Comparison of ENCODE assay signal across 5 cellular contexts in the genomic region with DNA sequence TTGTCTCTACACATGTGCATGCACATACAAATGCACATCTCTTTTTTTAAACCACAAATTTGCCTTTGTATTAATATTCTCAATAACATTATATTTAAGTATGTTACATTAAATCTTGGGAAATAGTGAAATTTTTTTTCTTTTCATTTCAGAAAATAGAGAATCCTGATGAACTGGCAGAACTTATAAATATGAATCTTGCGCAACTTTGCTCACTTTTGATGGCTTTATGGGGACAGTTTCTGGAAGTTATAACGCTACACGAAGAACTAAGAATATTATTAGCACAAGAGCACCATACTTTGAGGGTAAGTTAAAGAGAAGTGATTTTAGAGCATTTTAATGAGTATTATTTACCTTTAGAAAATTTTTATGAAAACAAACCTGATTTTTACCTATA.
"Had no signal": no experiment of that assay in that cellular context is flagged by ENCODE, and none has a peak within 500 bp of the region (broad histone marks: within the 10 kb centered on the region; RNA-seq: fewer than 3 reads in every experiment).

No MANE protein-coding gene starts in this region.

- FAIRE-seq: HTR-8/SVneo had no signal

- H3K27ac Mint-ChIP-seq: GM23338, H9 had no signal

- DNase-seq: H9, HCEC 1CT, KG1 had no signal

- H3K4me3 Mint-ChIP-seq: GM23338, H9 had no signal

- H3K4me2 ChIP-seq: GM23338 had no signal

- H2AFZ ChIP-seq: GM23338 had no signal

- ATAC-seq: GM23338 had no signal

- H3K4me3 ChIP-seq: GM23338 had no signal

- H3K4me1 Mint-ChIP-seq: GM23338, H9 had no signal
